16 cellular contexts compared by ENCODE assay signal in the genomic region with DNA sequence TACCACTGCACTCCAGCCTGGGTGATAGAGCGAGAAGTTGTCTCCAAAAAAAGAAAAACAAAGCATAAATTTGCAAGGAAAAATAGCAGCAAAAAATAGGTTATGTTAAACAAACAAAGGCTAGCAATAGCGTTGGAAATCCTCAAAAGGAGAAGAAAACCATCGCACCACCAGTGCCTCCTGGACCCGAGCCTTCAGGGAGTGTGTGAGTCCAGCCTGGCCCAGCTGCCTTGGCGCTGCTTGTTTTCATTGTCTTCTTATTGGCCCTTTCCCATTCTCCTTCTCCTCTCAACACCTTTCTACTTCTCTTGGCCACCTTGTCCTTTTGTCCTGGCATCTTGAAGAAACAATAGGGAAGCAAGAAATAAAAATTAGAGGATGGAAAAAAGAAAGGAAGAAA. TPM values are rescaled to one million over a fixed set of nuclear protein-coding genes. Genes with fewer than 3 reads are reported as not detected.
DNase-seq lines count a peak whose midpoint lies in the region; ATAC-seq and TF ChIP-seq lines count a peak whose summit lies in the region.
"Had no signal": no experiment of that assay in that cellular context is flagged by ENCODE, and none has a peak within 500 bp of the region (broad histone marks: within the 10 kb centered on the region; RNA-seq: fewer than 3 reads in every experiment).

No MANE protein-coding gene starts in this region.

- H3K9me3 ChIP-seq in heart right ventricle (no peaks in the 10 kb centered on the region), OCI-LY7 (ENCODE audit: low read length) (no peaks in the 10 kb centered on the region), transverse colon (no peaks in the 10 kb centered on the region)
- no peaks in the 10 kb centered on the region for H3K9me3 ChIP-seq in CD8-positive, alpha-beta T cell (ENCODE audit: low read length)
- H3K9me3 ChIP-seq: upper lobe of right lung had no signal

- TF ChIP-seq CTCF in heart right ventricle (IDR thresholded peaks at IDR 0.05) (no peak), OCI-LY7 (conservative IDR thresholded peaks at IDR 0.05; ENCODE audit: low read length) (no peak), transverse colon (IDR thresholded peaks at IDR 0.05) (no peak), chondrocyte (IDR thresholded peaks at IDR 0.05) (no peak)
- no peak for TF ChIP-seq CTCF in CD8-positive, alpha-beta T cell (IDR thresholded peaks at IDR 0.05)

- POLR2A ChIA-PET in OCI-LY7 (lab: Charles Lee), result interaction anchor here (0.7 to 6.3 kb wide), 8 partner anchors 11 to 363 kb away, joined by 3 to 72 read pairs (median 5); partner anchors contain the start of gene SRP68
- POLR2A ChIA-PET in CD8-positive, alpha-beta T cell (lab: Charles Lee), result interaction anchor here (0.7 kb wide), 1 partner anchor 15 kb away, joined by 4 read pairs; no protein-coding TSS in a partner anchor

- H3K9me3 Mint-ChIP-seq in immature natural killer cell (peaks cover 0 to 4% (median 0%) of the 10 kb centered on the region in 6 donors), chondrocyte (ENCODE audit: low read depth) (no peaks in the 10 kb centered on the region)
- H3K9me3 Mint-ChIP-seq in CD8-positive, alpha-beta T cell, result peaks cover 2% of the 10 kb centered on the region

- H3K4me3 Mint-ChIP-seq in immature natural killer cell, result peak overlapping the region in 1 of 5 donors; percentile 11
- no peak overlapping the region for H3K4me3 Mint-ChIP-seq in chondrocyte (ENCODE audit: unreplicated experiment)
- H3K4me3 Mint-ChIP-seq in CD8-positive, alpha-beta T cell, result no peak overlapping the region
- H3K4me3 Mint-ChIP-seq: activated CD8-positive, alpha-beta memory T cell treated with anti-CD3 and anti-CD28 coated beads, Interleukin-2, amount 10 ng/mL, durations not matched to agents 7 days and 5 days; effector memory CD8-positive, alpha-beta T cell had no signal

- H3K27me3 ChIP-seq in heart right ventricle (no peaks in the 10 kb centered on the region), transverse colon (no peaks in the 10 kb centered on the region)
- no peaks in the 10 kb centered on the region for H3K27me3 ChIP-seq in CD8-positive, alpha-beta T cell (ENCODE audit: insufficient read depth, low read length)
- H3K27me3 ChIP-seq: SJSA1, upper lobe of right lung had no signal

- H3K36me3 Mint-ChIP-seq in immature natural killer cell (peaks cover 0 to 3% (median 0%) of the 10 kb centered on the region in 3 donors), chondrocyte (ENCODE audit: low read depth) (no peaks in the 10 kb centered on the region)
- H3K36me3 Mint-ChIP-seq in CD8-positive, alpha-beta T cell, result no peaks in the 10 kb centered on the region

- H3K27me3 Mint-ChIP-seq in immature natural killer cell (ENCODE audit: low read depth in 3 of 3) (peaks cover 10 to 15% (median 11%) of the 10 kb centered on the region in 3 donors), chondrocyte (ENCODE audit: low read depth) (no peaks in the 10 kb centered on the region)
- H3K27me3 Mint-ChIP-seq in CD8-positive, alpha-beta T cell (ENCODE audit: low read depth), result no peaks in the 10 kb centered on the region
- H3K27me3 Mint-ChIP-seq: activated CD8-positive, alpha-beta memory T cell treated with anti-CD3 and anti-CD28 coated beads, Interleukin-2, amount 10 ng/mL, durations not matched to agents 7 days and 5 days; effector memory CD8-positive, alpha-beta T cell had no signal

- H4K20me1 ChIP-seq in OCI-LY7 (ENCODE audit: insufficient read depth, low read length), result no peaks in the 10 kb centered on the region

- ATAC-seq in Right ventricle myocardium inferior (no peak), heart right ventricle (no peak)
- ATAC-seq in CD8-positive, alpha-beta T cell, result no peak
- ATAC-seq: activated CD8-positive, alpha-beta memory T cell treated with anti-CD3 and anti-CD28 coated beads, Interleukin-2, amount 10 ng/mL, durations not matched to agents 7 days and 5 days; effector memory CD8-positive, alpha-beta T cell; upper lobe of right lung had no signal

- CTCF ChIA-PET in OCI-LY7 (lab: Charles Lee; ENCODE audit: unreplicated experiment), result interaction anchor here (1.2 kb wide), 1 partner anchor 19 kb away, joined by 5 read pairs; no protein-coding TSS in a partner anchor
- CTCF ChIA-PET in CD8-positive, alpha-beta T cell (lab: Charles Lee), result interaction anchor here (1.1 to 5.0 kb wide), 5 partner anchors 10 to 79 kb away, joined by 3 to 30 read pairs (median 3); no protein-coding TSS in a partner anchor

- DNase-seq in Right ventricle myocardium inferior (ENCODE audit: missing footprints) (peak; percentile 56), heart right ventricle (no peak), OCI-LY7 (ENCODE audit: low spot score) (no peak), immature natural killer cell (no peak), transverse colon (no peak), amniotic stem cell (lab: John Stamatoyannopoulos, UW) (no peak), chondrocyte (ENCODE audit: low spot score) (no peak)
- no peak for DNase-seq in CD8-positive, alpha-beta T cell
- DNase-seq: activated CD8-positive, alpha-beta memory T cell treated with anti-CD3 and anti-CD28 coated beads, Interleukin-2, amount 10 ng/mL, durations not matched to agents 7 days and 5 days; activated naive CD4-positive, alpha-beta T cell; effector memory CD8-positive, alpha-beta T cell; foreskin fibroblast; mesenchymal stem cell; stimulated activated CD4-positive, alpha-beta T cell treated with anti-CD3 and anti-CD28 coated beads, Interleukin-4, amount 100 ng/mL, for 24 hours; upper lobe of right lung had no signal

- peaks cover 48 to 56% of the 10 kb centered on the region in 2 donors for H3K4me1 Mint-ChIP-seq in immature natural killer cell
- peaks cover 11% of the 10 kb centered on the region for H3K4me1 Mint-ChIP-seq in chondrocyte (ENCODE audit: low read depth)
- peaks cover 52% of the 10 kb centered on the region for H3K4me1 Mint-ChIP-seq in CD8-positive, alpha-beta T cell (ENCODE audit: low read depth)

- H3K27ac Mint-ChIP-seq in immature natural killer cell, result peak overlapping the region in 4 of 6 donors; percentile 3 to 89 (median 42)
- no peak overlapping the region for H3K27ac Mint-ChIP-seq in chondrocyte (ENCODE audit: unreplicated experiment)
- H3K27ac Mint-ChIP-seq in CD8-positive, alpha-beta T cell, result no peak overlapping the region
- H3K27ac Mint-ChIP-seq: activated CD8-positive, alpha-beta memory T cell treated with anti-CD3 and anti-CD28 coated beads, Interleukin-2, amount 10 ng/mL, durations not matched to agents 7 days and 5 days; effector memory CD8-positive, alpha-beta T cell had no signal

- no TSS peak for BruUV-seq in OCI-LY7 (replicated peaks; lab: Mats Ljungman, UMichigan)

- H2AFZ ChIP-seq in OCI-LY7 (ENCODE audit: low read length), result peak overlapping the region; percentile 35; the same call in 1 of the 2 replicates

- in situ Hi-C loops in transverse colon (cut with MboI; ENCODE audit: low pct_ligation_motif_present in 1 of 4, low pct_unique_long_range_greater_than_20kb in 1 of 4, low sequenced_read_pairs in 3 of 4), result no loop called here

- no peak for TF ChIP-seq EP300 in transverse colon (IDR thresholded peaks at IDR 0.05; ENCODE audit: low read depth)

- intact Hi-C loops in Right ventricle myocardium inferior (cut with DNase I) (no loop called here), heart right ventricle (cut with DNase I) (loop anchor here in 1 of 10 donors (10.0 kb wide), 1 partner anchor 356 kb away; the partner anchor contains the start of gene MRPL38), OCI-LY7 (cut with micrococcal nuclease; ENCODE audit: unreplicated experiment) (loop anchor here (10.0 kb wide), 4 partner anchors 234 to 1204 kb away; partner anchors contain the start of genes MRPL38, RECQL5 and SAP30BP), transverse colon (cut with DNase I; ENCODE audit: low total_unique reads) (no loop called here)
- intact Hi-C loops in CD8-positive, alpha-beta T cell (cut with DNase I, micrococcal nuclease), result no loop called here

- peaks cover 0 to 55% (median 28%) of the 10 kb centered on the region in 9 donors for H3K4me1 ChIP-seq in heart right ventricle
- peaks cover 56% of the 10 kb centered on the region for H3K4me1 ChIP-seq in OCI-LY7 (ENCODE audit: insufficient read depth, low read length, poor library complexity, severe bottlenecking)
- H3K4me1 ChIP-seq in transverse colon, result peaks cover 36 to 69% (median 57%) of the 10 kb centered on the region in 4 donors
- H3K4me1 ChIP-seq in CD8-positive, alpha-beta T cell (ENCODE audit: insufficient read depth, low read length), result peaks cover 41% of the 10 kb centered on the region

- TF ChIP-seq POLR2A in transverse colon (IDR thresholded peaks at IDR 0.05), result no peak

- peaks cover 2% of the 10 kb centered on the region; the same call in 1 of the 2 replicates for H3K79me2 ChIP-seq in OCI-LY7 (ENCODE audit: insufficient read depth, low read depth, low read length)

- no peak overlapping the region for H3K4me3 ChIP-seq in heart right ventricle
- peak overlapping the region; percentile 5 for H3K4me3 ChIP-seq in OCI-LY7 (ENCODE audit: low read depth, low read length, poor library complexity, severe bottlenecking)
- no peak overlapping the region for H3K4me3 ChIP-seq in transverse colon
- H3K4me3 ChIP-seq in CD8-positive, alpha-beta T cell (ENCODE audit: low read depth, low read length), result no peak overlapping the region
- H3K4me3 ChIP-seq: SJSA1, upper lobe of right lung had no signal

- H3K36me3 ChIP-seq in heart right ventricle (no peaks in the 10 kb centered on the region), OCI-LY7 (ENCODE audit: insufficient read depth, low read length) (no peaks in the 10 kb centered on the region), transverse colon (no peaks in the 10 kb centered on the region)
- no peaks in the 10 kb centered on the region for H3K36me3 ChIP-seq in CD8-positive, alpha-beta T cell (ENCODE audit: insufficient read depth, low read length)
- H3K36me3 ChIP-seq: upper lobe of right lung had no signal

- H3K4me2 ChIP-seq in OCI-LY7 (ENCODE audit: low read length), result peak overlapping the region; percentile 48

- no peaks in the 10 kb centered on the region for H3K9me2 ChIP-seq in OCI-LY7 (ENCODE audit: insufficient read depth, low read length)

- 75 to 76% methylated on average over 5 of the region's 5 CpGs for WGBS in heart right ventricle, 2 donors
- 61 to 77% methylated on average over 2 to 5 of the region's 5 CpGs for WGBS in transverse colon (ENCODE audit: low coverage in 1 of 2), 2 donors

- H3K27ac ChIP-seq in heart right ventricle, result peak overlapping the region in 2 of 10 donors; percentile 29 to 56
- H3K27ac ChIP-seq in OCI-LY7 (ENCODE audit: low read depth, low read length, poor library complexity, severe bottlenecking), result peak overlapping the region; percentile 42
- peak overlapping the region; percentile 90 to 98 (median 92) for H3K27ac ChIP-seq in transverse colon
- no peak overlapping the region for H3K27ac ChIP-seq in CD8-positive, alpha-beta T cell (ENCODE audit: low read depth, low read length)
- H3K27ac ChIP-seq: SJSA1 had no signal

RNA-seq across cellular contexts. Expression of gene UBALD2, which starts 4.5 kb away (rescaled TPM):
- total RNA-seq in Right ventricle myocardium inferior (30.4 TPM), heart right ventricle (10 to 100 TPM; 22.2 to 50.7 (median 27.6) TPM), OCI-LY7 (2022) (238 and 305 TPM in 2 replicates), transverse colon (10 to 100 TPM; 25.5 to 51.2 (median 34.5) TPM), chondrocyte (6.7 to 14.1 TPM (median 13.2 TPM) in 3 replicates)
- polyA plus RNA-seq in heart right ventricle (10 to 100 TPM; 13.3 to 20.6 TPM), immature natural killer cell (1 to 10 TPM; 1.5 to 4.5 (median 3.9) TPM)
- 70.9 and 86.4 TPM in 2 replicates for total RNA-seq in OCI-LY7 (2014; rRNA removed; shearing (Covaris generic))
- 100 to 1,000 TPM; 241 to 249 TPM for total RNA-seq in CD8-positive, alpha-beta T cell

RNA-seq across cellular contexts. Expression of gene RNF157, which starts 20.4 kb away (rescaled TPM):
- total RNA-seq in Right ventricle myocardium inferior (19.4 TPM), heart right ventricle (10 to 100 TPM in 2 of 10 donors, 1 to 10 TPM in 8; 1.3 to 18.8 (median 3.4) TPM), OCI-LY7 (2022) (0.70 and 1.3 TPM in 2 replicates), transverse colon (100 to 1,000 TPM in 1 of 4 donors, 10 to 100 TPM in 3; 32.5 to 164 (median 54.8) TPM), chondrocyte (1.1 to 1.5 TPM (median 1.4 TPM) in 3 replicates)
- polyA plus RNA-seq in heart right ventricle (1 to 10 TPM; 2.2 to 6.9 TPM), immature natural killer cell (1 to 10 TPM in 2 of 3 donors, under 1 TPM in 1; 0.69 to 3.0 (median 1.2) TPM)
- total RNA-seq in OCI-LY7 (2014; rRNA removed; shearing (Covaris generic)), result 0.21 and 0.28 TPM in 2 replicates
- total RNA-seq in CD8-positive, alpha-beta T cell, result 10 to 100 TPM; 22.3 to 25.5 TPM

RNA-seq across cellular contexts. Expression of gene QRICH2, which starts 47.4 kb away (rescaled TPM):
- total RNA-seq in Right ventricle myocardium inferior (3.6 TPM), heart right ventricle (1 to 10 TPM in 9 of 10 donors, under 1 TPM in 1; 0.98 to 2.7 (median 1.6) TPM), OCI-LY7 (2022) (5.7 and 7.2 TPM in 2 replicates), transverse colon (1 to 10 TPM; 1.6 to 2.6 (median 2.0) TPM), chondrocyte (4.7 to 5.2 TPM (median 5.0 TPM) in 3 replicates)
- polyA plus RNA-seq in heart right ventricle (1 to 10 TPM; 2.6 to 8.9 TPM), immature natural killer cell (under 1 TPM in 1 of 3 donors, not detected in 2; 0.28 TPM)
- total RNA-seq in OCI-LY7 (2014; rRNA removed; shearing (Covaris generic)), result 6.7 and 9.4 TPM in 2 replicates
- total RNA-seq in CD8-positive, alpha-beta T cell, result 1 to 10 TPM; 1.4 to 2.1 TPM

Comparison
In these comparisons a context has a peak if more than half of its experiments do, and no peak if none do; other contexts are left out.
1. H3K27ac Mint-ChIP-seq: peak in immature natural killer cell (4 of 6); none in chondrocyte (single experiment) and CD8-positive, alpha-beta T cell (single experiment).